ENCODE assay signal across 8 cellular contexts in genomic region chr12:95003213-95003920, GRCh38. TPM values are rescaled to one million over a fixed set of nuclear protein-coding genes. Genes with fewer than 3 reads are reported as not detected.
DNase-seq lines count a peak whose midpoint lies in the region; ATAC-seq and TF ChIP-seq lines count a peak whose summit lies in the region.

Gene NDUFA12 (minus strand): TSS chr12:95003697. CDS start chr12:95003680, 17 bp downstream.

- peak within 1 kb of the TSS; percentile 91 for H3K27ac Mint-ChIP-seq in activated naive CD8-positive, alpha-beta T cell treated with anti-CD3 and anti-CD28 coated beads for 36 hours

- H3K4me1 Mint-ChIP-seq in activated naive CD8-positive, alpha-beta T cell treated with anti-CD3 and anti-CD28 coated beads for 36 hours, result peaks cover 40% of the 10 kb centered on the region

- H3K27ac ChIP-seq in ovary, result peak within 1 kb of the TSS; percentile 37 to 69
- H3K27ac ChIP-seq in thyroid gland, result peak within 1 kb of the TSS; percentile 48 to 79 (median 75)

- H3K9me3 ChIP-seq in ovary (no peaks in the 10 kb centered on the region), thyroid gland (no peaks in the 10 kb centered on the region)

- no peaks in the 10 kb centered on the region for H3K27me3 Mint-ChIP-seq in activated naive CD8-positive, alpha-beta T cell treated with anti-CD3 and anti-CD28 coated beads for 36 hours

- H3K4me1 ChIP-seq in ovary (ENCODE audit: insufficient read depth) (peaks cover 6% of the 10 kb centered on the region), thyroid gland (peaks cover 6 to 21% of the 10 kb centered on the region in 2 donors)

- intact Hi-C loops in Right ventricle myocardium inferior (cut with DNase I), result no loop called here
- intact Hi-C loops in ovary (cut with DNase I), result no loop called here
- intact Hi-C loops in thyroid gland (cut with DNase I), result no loop called here

- H3K36me3 ChIP-seq in ovary (no peaks in the 10 kb centered on the region), thyroid gland (peaks cover 0 to 8% of the 10 kb centered on the region in 2 donors)

- no peak for TF ChIP-seq EP300 in ovary (IDR thresholded peaks at IDR 0.05)

- ATAC-seq in HG02623 (IDR thresholded peaks at IDR 0.05; ENCODE audit: unreplicated experiment) (peak; percentile 99), Right ventricle myocardium inferior (peak; percentile 99)

- TF ChIP-seq CTCF in GM10248 (IDR thresholded peaks at IDR 0.05; ENCODE audit: control extremely low read depth, extremely low read depth, low read depth, missing control alignments) (no peak), ovary (IDR thresholded peaks at IDR 0.05) (no peak), thyroid gland (IDR thresholded peaks at IDR 0.05) (no peak)

- 0 to 2% (median 0%) methylated on average over 23 to 34 of the region's 34 CpGs for WGBS in ovary, 3 donors
- WGBS in thyroid gland, 2 donors, result 0 to 1% methylated on average over 8 to 32 of the region's 34 CpGs

- H3K4me3 ChIP-seq in ovary, result peak within 1 kb of the TSS; percentile 74
- peak within 1 kb of the TSS; percentile 60 to 66 (median 66) for H3K4me3 ChIP-seq in thyroid gland (replicated peaks in 1 of 3)

- CTCF ChIA-PET in GM10248 (lab: Yijun Ruan, JAX), result interaction anchor here (0.7 to 1.5 kb wide), 8 partner anchors 8 to 172 kb away, joined by 3 to 9 read pairs (median 3); no protein-coding TSS in a partner anchor

- peaks cover 35% of the 10 kb centered on the region for H3K36me3 Mint-ChIP-seq in activated naive CD8-positive, alpha-beta T cell treated with anti-CD3 and anti-CD28 coated beads for 36 hours

- peak within 1 kb of the TSS; percentile 93 for H3K4me3 Mint-ChIP-seq in activated naive CD8-positive, alpha-beta T cell treated with anti-CD3 and anti-CD28 coated beads for 36 hours

- POLR2A ChIA-PET in GM10248 (lab: Yijun Ruan, JAX), result interaction anchor here (0.6 to 1.0 kb wide), 2 partner anchors 14 to 318 kb away, joined by 4 to 6 read pairs; no protein-coding TSS in a partner anchor

- H3K9me3 Mint-ChIP-seq in activated naive CD8-positive, alpha-beta T cell treated with anti-CD3 and anti-CD28 coated beads for 36 hours, result peaks cover 19% of the 10 kb centered on the region

- H3K27me3 ChIP-seq in ovary, result no peaks in the 10 kb centered on the region
- no peaks in the 10 kb centered on the region for H3K27me3 ChIP-seq in thyroid gland

- DNase-seq in GM10248 (ENCODE audit: extremely low spot score), result peak; percentile 95
- DNase-seq in NCI-H1105 (lab: John Stamatoyannopoulos, UW), result peak; percentile 95
- peak; percentile 66 for DNase-seq in SKM-1 treated with dmso at 0.1 percent for 144 hours (lab: John Stamatoyannopoulos, UW; ENCODE audit: unreplicated experiment)
- DNase-seq in activated naive CD8-positive, alpha-beta T cell treated with anti-CD3 and anti-CD28 coated beads for 36 hours, result peak; percentile 97
- peak; percentile 98 for DNase-seq in Right ventricle myocardium inferior (ENCODE audit: missing footprints)
- DNase-seq in ovary, result peak; percentile 92 to 96 (median 93)
- peak; percentile 96 for DNase-seq in thyroid gland

- peak; percentile 52 for TF ChIP-seq POLR2A in ovary (IDR thresholded peaks at IDR 0.05)
- peak in 1 of 2 donors; percentile 86 for TF ChIP-seq POLR2A in thyroid gland (IDR thresholded peaks at IDR 0.05)

RNA-seq across cellular contexts. Expression of gene NDUFA12, which starts in this region (rescaled TPM):
- total RNA-seq in activated naive CD8-positive, alpha-beta T cell treated with anti-CD3 and anti-CD28 coated beads for 36 hours, result 100 to 1,000 TPM; 137 to 138 TPM
- 379 TPM for total RNA-seq in Right ventricle myocardium inferior
- 10 to 100 TPM; 51.1 to 66.7 (median 57.3) TPM for total RNA-seq in ovary
- polyA plus RNA-seq in ovary, result 100 to 1,000 TPM in 1 of 2 donors, 10 to 100 TPM in 1; 75.5 to 151 TPM
- 100 to 1,000 TPM in 3 of 4 donors, 10 to 100 TPM in 1; 88.4 to 178 (median 136) TPM for total RNA-seq in thyroid gland

Comparison
In these comparisons a context has a peak if more than half of its experiments do, and no peak if none do; other contexts are left out.
1. Peak in every context shown above with its lines: DNase-seq, ATAC-seq, H3K4me3 ChIP-seq and H3K27ac ChIP-seq.